In the genomic region with DNA sequence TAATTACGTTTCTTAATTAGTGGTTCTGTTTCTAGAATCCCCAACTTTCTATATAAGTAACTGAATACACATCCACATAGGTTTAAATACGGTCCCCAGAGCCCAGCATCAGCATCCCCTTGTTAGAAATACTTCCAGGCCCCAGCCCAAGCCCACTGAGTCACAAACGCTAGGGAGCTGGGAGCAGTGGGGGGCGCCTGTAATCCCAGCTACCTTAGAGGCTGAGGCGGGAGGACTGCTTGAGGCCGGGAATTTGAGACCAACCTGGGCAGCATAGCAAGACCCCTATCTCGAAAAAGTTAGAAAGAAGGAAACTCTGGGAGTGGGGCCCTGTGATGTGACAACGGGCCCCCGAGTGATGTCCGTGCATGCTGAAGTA, we compare ENCODE assay signal across 10 cellular contexts. TPM values are rescaled to one million over a fixed set of nuclear protein-coding genes. Genes with fewer than 3 reads are reported as not detected.
DNase-seq lines count a peak whose midpoint lies in the region; ATAC-seq and TF ChIP-seq lines count a peak whose summit lies in the region.
"Had no signal": no experiment of that assay in that cellular context is flagged by ENCODE, and none has a peak within 500 bp of the region (broad histone marks: within the 10 kb centered on the region; RNA-seq: fewer than 3 reads in every experiment).

No MANE protein-coding gene starts in this region.

- peaks cover 11 to 13% of the 10 kb centered on the region in 2 experiments for H3K9me3 Mint-ChIP-seq in H9
- no peaks in the 10 kb centered on the region for H3K9me3 Mint-ChIP-seq in activated B cell treated with CpG ODN at 0.5 μM for 24 hours
- H3K9me3 Mint-ChIP-seq in glutamatergic neuron (ENCODE audit: unreplicated experiment), result peaks cover 1% of the 10 kb centered on the region
- H3K9me3 Mint-ChIP-seq: central memory CD8-positive, alpha-beta T cell had no signal

- no peaks in the 10 kb centered on the region for H3K9me3 ChIP-seq in H9 (ENCODE audit: control insufficient read depth, low read depth, low read length)
- no peaks in the 10 kb centered on the region for H3K9me3 ChIP-seq in skeletal muscle tissue (ENCODE audit: control insufficient read depth in 3 of 3, low read length in 3 of 3)
- H3K9me3 ChIP-seq: SJSA1 had no signal

- no peak overlapping the region for H4K8ac ChIP-seq in H9 (replicated peaks; ENCODE audit: insufficient read length, low read depth, low read length)

- no peak overlapping the region for H2BK5ac ChIP-seq in H9 (ENCODE audit: insufficient read length, low read length)

- H3K4me1 ChIP-seq in H9 (ENCODE audit: insufficient read depth, low read length) (no peaks in the 10 kb centered on the region), skeletal muscle tissue (ENCODE audit: control insufficient read depth in 3 of 3, insufficient read depth in 3 of 3, low read length in 3 of 3) (peaks cover 7 to 14% (median 11%) of the 10 kb centered on the region in 3 donors)

- H2BK120ac ChIP-seq in H9 (ENCODE audit: low read depth, low read length, poor library complexity, severe bottlenecking), result no peak overlapping the region

- CTCF ChIA-PET in activated B cell treated with CpG ODN at 0.5 μM for 24 hours (lab: Charles Lee), result no interaction called here

- intact Hi-C loops in activated B cell treated with CpG ODN at 0.5 μM for 24 hours (cut with micrococcal nuclease), result loop anchor here (2.0 kb wide), 1 partner anchor 79 kb away; a partner anchor contains a TSS

- peaks cover 0 to 9% (median 0%) of the 10 kb centered on the region in 3 experiments; a peak in 3 of 7 replicates for H3K36me3 Mint-ChIP-seq in H9 (ENCODE audit: insufficient read depth in 1 of 3, low read depth in 3 of 3)
- no peaks in the 10 kb centered on the region for H3K36me3 Mint-ChIP-seq in activated B cell treated with CpG ODN at 0.5 μM for 24 hours (ENCODE audit: low read depth)
- peaks cover 5% of the 10 kb centered on the region for H3K36me3 Mint-ChIP-seq in glutamatergic neuron (ENCODE audit: unreplicated experiment)

- no peak overlapping the region for H3K18ac ChIP-seq in H9 (ENCODE audit: insufficient read length, low read depth, low read length)

- H4K5ac ChIP-seq in H9 (ENCODE audit: insufficient read length, low read depth, low read length), result no peak overlapping the region

- no peak overlapping the region for H3K4ac ChIP-seq in H9 (ENCODE audit: low read depth, low read length)

- TF ChIP-seq CTCF in H9 (conservative IDR thresholded peaks at IDR 0.05), result no peak
- TF ChIP-seq CTCF in activated B cell treated with CpG ODN at 0.5 μM for 24 hours (IDR thresholded peaks at IDR 0.05), result no peak
- no peak for TF ChIP-seq CTCF in glutamatergic neuron (IDR thresholded peaks at IDR 0.05; ENCODE audit: partially characterized antibody, unreplicated experiment)

- ATAC-seq in activated B cell treated with CpG ODN at 0.5 μM for 24 hours (ENCODE audit: low read depth) (no peak), GM18867 (IDR thresholded peaks at IDR 0.05; ENCODE audit: unreplicated experiment) (no peak)

- H3K79me1 ChIP-seq in H9 (ENCODE audit: insufficient read depth, low read depth, low read length, poor library complexity, severe bottlenecking), result no peaks in the 10 kb centered on the region

- H2BK20ac ChIP-seq in H9 (ENCODE audit: low read depth, low read length, poor library complexity, severe bottlenecking), result no peak overlapping the region

- H3K27me3 Mint-ChIP-seq in H9 (ENCODE audit: low read depth) (peaks cover 83% of the 10 kb centered on the region), activated B cell treated with CpG ODN at 0.5 μM for 24 hours (peaks cover 22% of the 10 kb centered on the region), glutamatergic neuron (ENCODE audit: unreplicated experiment) (peaks cover 19% of the 10 kb centered on the region)

- no peak overlapping the region for H3K9ac ChIP-seq in H9 (ENCODE audit: extremely low read depth, insufficient read length, low read length)
- H3K9ac ChIP-seq in skeletal muscle tissue (ENCODE audit: low read depth in 1 of 3, low read length in 3 of 3), result peak overlapping the region in 2 of 3 donors; percentile 70 to 76

- H3K27ac ChIP-seq in H9 (ENCODE audit: insufficient read length, low read depth, low read length), result no peak overlapping the region
- H3K27ac ChIP-seq in skeletal muscle tissue (ENCODE audit: low read depth, low read length), result peak overlapping the region; percentile 75
- H3K27ac ChIP-seq: SJSA1 had no signal

- H3K27me3 ChIP-seq in H9 (ENCODE audit: insufficient read depth, low read length), result peaks cover 29% of the 10 kb centered on the region; the same call in 1 of the 2 replicates
- peaks cover 4 to 26% (median 13%) of the 10 kb centered on the region in 3 donors for H3K27me3 ChIP-seq in skeletal muscle tissue (ENCODE audit: control insufficient read depth in 3 of 3, insufficient read depth in 3 of 3, low read length in 3 of 3)

- no peaks in the 10 kb centered on the region for H3K36me3 ChIP-seq in skeletal muscle tissue (ENCODE audit: control insufficient read depth in 3 of 3, insufficient read depth in 3 of 3, low read length in 3 of 3)
- H3K36me3 ChIP-seq: SJSA1 had no signal

- H3K23ac ChIP-seq in H9 (ENCODE audit: insufficient read length, low read depth, low read length), result no peak overlapping the region

- H3K23me2 ChIP-seq in H9 (ENCODE audit: insufficient read length, low read depth, low read length, poor library complexity, severe bottlenecking), result peaks cover 23% of the 10 kb centered on the region

- H2BK15ac ChIP-seq in H9 (ENCODE audit: low read depth, low read length), result no peak overlapping the region

- H3K4me1 Mint-ChIP-seq in H9 (peaks cover 11 to 12% of the 10 kb centered on the region in 2 experiments), activated B cell treated with CpG ODN at 0.5 μM for 24 hours (peaks cover 19% of the 10 kb centered on the region), glutamatergic neuron (ENCODE audit: low read depth, unreplicated experiment) (no peaks in the 10 kb centered on the region)
- H3K4me1 Mint-ChIP-seq: central memory CD8-positive, alpha-beta T cell had no signal

- no peak overlapping the region for H3T11ph ChIP-seq in H9 (ENCODE audit: low read length)

- H4K91ac ChIP-seq in H9 (ENCODE audit: insufficient read length, low read depth, low read length), result no peak overlapping the region

- no peak overlapping the region for H2AFZ ChIP-seq in H9 (ENCODE audit: low read length)

- POLR2A ChIA-PET in activated B cell treated with CpG ODN at 0.5 μM for 24 hours (lab: Charles Lee), result no interaction called here

- no peak overlapping the region for H2AK5ac ChIP-seq in H9 (ENCODE audit: insufficient read length, low read length)

- WGBS in H9 (ENCODE audit: extremely low coverage, insufficient read length, low lambda C conversion rate), result no CpG with 5 or more reads among the region's 10 CpGs

- no peak overlapping the region for H2BK12ac ChIP-seq in H9 (ENCODE audit: insufficient read length, low read depth, low read length)

- no peaks in the 10 kb centered on the region for H3K79me2 ChIP-seq in H9 (ENCODE audit: insufficient read depth, low read length)

- H3K4me3 Mint-ChIP-seq in H9 (peak overlapping the region; percentile 46 to 75), activated B cell treated with CpG ODN at 0.5 μM for 24 hours (peak overlapping the region; percentile 68), glutamatergic neuron (ENCODE audit: unreplicated experiment) (peak overlapping the region; percentile 68)
- H3K4me3 Mint-ChIP-seq: central memory CD8-positive, alpha-beta T cell had no signal

- DNase-seq in H9, result no peak
- no peak for DNase-seq in activated B cell treated with CpG ODN at 0.5 μM for 24 hours
- no peak for DNase-seq in glutamatergic neuron
- DNase-seq in DMS79 (lab: John Stamatoyannopoulos, UW), result no peak
- DNase-seq in occipital lobe (lab: John Stamatoyannopoulos, UW), result no peak
- DNase-seq in NCI-H510A treated with DMSO at 0.1 percent for 48 hours (lab: John Stamatoyannopoulos, UW), result no peak

- no peak overlapping the region for H3K56ac ChIP-seq in H9 (ENCODE audit: insufficient read length, low read depth, low read length)

- peak overlapping the region in 1 of 3 donors; percentile 80 for H3K4me3 ChIP-seq in skeletal muscle tissue (ENCODE audit: low read length in 3 of 3)

- peak overlapping the region; percentile 62 for H3K4me2 ChIP-seq in H9 (ENCODE audit: insufficient read depth, insufficient read length, low read length)

- H4K20me1 ChIP-seq in H9 (ENCODE audit: control insufficient read depth, insufficient read depth, insufficient read length), result no peaks in the 10 kb centered on the region

- H3K14ac ChIP-seq in H9 (ENCODE audit: insufficient read depth, low read length), result no peak overlapping the region

- H3K27ac Mint-ChIP-seq in H9, result no peak overlapping the region
- no peak overlapping the region for H3K27ac Mint-ChIP-seq in activated B cell treated with CpG ODN at 0.5 μM for 24 hours
- no peak overlapping the region for H3K27ac Mint-ChIP-seq in glutamatergic neuron (ENCODE audit: unreplicated experiment)

RNA-seq across cellular contexts. Expression of a gene that starts 1.3 kb away (rescaled TPM):
- total RNA-seq in H9 (2021), result not detected in 2 replicates
- total RNA-seq in activated B cell treated with CpG ODN at 0.5 μM for 24 hours, result 0.11 and 0.15 TPM in 2 replicates
- total RNA-seq in glutamatergic neuron (ENCODE audit: unreplicated experiment), result not detected
- 2.1 TPM for total RNA-seq in skeletal muscle tissue
- 1.2 TPM for total RNA-seq in occipital lobe
